In genomic region chr18:32881009-32881408, GRCh38 we compare ENCODE assay signal across 28 cellular contexts.
DNase-seq lines count a peak whose midpoint lies in the region; ATAC-seq and TF ChIP-seq lines count a peak whose summit lies in the region.
"Had no signal": no experiment of that assay in that cellular context is flagged by ENCODE, and none has a peak within 500 bp of the region (broad histone marks: within the 10 kb centered on the region; RNA-seq: fewer than 3 reads in every experiment).

No MANE protein-coding gene starts in this region.

- no peak overlapping the region for H2BK120ac ChIP-seq in mesenchymal stem cell (ENCODE audit: low read depth, low read length)

- H3K27me3 ChIP-seq in mesenchymal stem cell (ENCODE audit: control insufficient read depth in 1 of 2, insufficient read depth in 1 of 2, low read length in 2 of 2) (peaks cover 0 to 10% of the 10 kb centered on the region in 2 experiments), osteoblast (ENCODE audit: insufficient read depth, low read length) (no peaks in the 10 kb centered on the region)
- H3K27me3 ChIP-seq: esophagus squamous epithelium, foreskin keratinocyte, heart right ventricle, sigmoid colon, transverse colon had no signal

- H3K4me3 ChIP-seq in mesenchymal stem cell (ENCODE audit: insufficient read depth in 1 of 2, low read depth in 1 of 2, low read length in 2 of 2) (no peak overlapping the region), osteoblast (ENCODE audit: insufficient read depth, low read length) (no peak overlapping the region)
- H3K4me3 ChIP-seq: esophagus squamous epithelium, heart right ventricle, sigmoid colon, transverse colon had no signal

- H3K9ac ChIP-seq in mesenchymal stem cell (ENCODE audit: low read length), result no peak overlapping the region

- H3K36me3 ChIP-seq in mesenchymal stem cell (ENCODE audit: control insufficient read depth in 1 of 2, insufficient read depth in 2 of 2, low read depth in 1 of 2, low read length in 2 of 2) (no peaks in the 10 kb centered on the region), osteoblast (ENCODE audit: insufficient read depth, low read length) (no peaks in the 10 kb centered on the region)
- H3K36me3 ChIP-seq: esophagus squamous epithelium, heart right ventricle, sigmoid colon, transverse colon had no signal

- H2AK5ac ChIP-seq in mesenchymal stem cell (ENCODE audit: low read length, severe bottlenecking), result peak overlapping the region; percentile 9

- H3K79me1 ChIP-seq in mesenchymal stem cell (replicated peaks; ENCODE audit: low read length, poor library complexity, severe bottlenecking), result no peaks in the 10 kb centered on the region

- DNase-seq in DMS153 treated with DMSO at 0.1 percent for 48 hours (lab: John Stamatoyannopoulos, UW; ENCODE audit: unreplicated experiment) (peak; percentile 54), NCI-H2029 treated with DMSO at 0.1 percent for 48 hours (lab: John Stamatoyannopoulos, UW) (peak; percentile 58), NCI-H774 (lab: John Stamatoyannopoulos, UW) (peak; percentile 35), mesenchymal stem cell (no peak), omental fat pad (ENCODE audit: low spot score) (no peak), NCI-H1436 (lab: John Stamatoyannopoulos, UW) (no peak), osteoblast (ENCODE audit: insufficient read length, low spot score, missing footprints) (no peak)
- DNase-seq: activated CD4-positive, alpha-beta T cell treated with anti-CD3 and anti-CD28 coated beads, Interleukin-2, amount 10 ng/mL, durations not matched to agents 7 days and 5 days; activated effector memory CD4-positive, alpha-beta T cell treated with Interleukin-2 at 50 U/mL for 16 hours; activated T-cell treated with anti-CD3 and anti-CD28 coated beads, Interleukin-2, amount 50 U/mL, for 1 hour; amygdala; DMS53; esophagus squamous epithelium; foreskin keratinocyte; heart right ventricle; left ventricle myocardium superior; NCI-H2107; NCI-H524; sigmoid colon; stimulated activated CD4-positive, alpha-beta T cell treated with anti-CD3 and anti-CD28 coated beads, Interleukin-12 subunit alpha, Interleukin-12 subunit beta, amount 100 ng/mL, for 4 hours; stimulated activated CD4-positive, alpha-beta T cell treated with anti-CD3 and anti-CD28 coated beads, Interleukin-4, amount 100 ng/mL, for 1 hour; T-cell; transverse colon had no signal

- ATAC-seq in omental fat pad (ENCODE audit: low FRiP score) (no peak), GM21576 (IDR thresholded peaks at IDR 0.05; ENCODE audit: unreplicated experiment) (no peak)
- ATAC-seq: activated naive CD4-positive, alpha-beta T cell treated with anti-CD3 and anti-CD28 coated beads, Interleukin-2, amount 50 U/mL, for 72 hours; foreskin keratinocyte; HCT116; heart right ventricle; left ventricle myocardium superior; T-cell; WTC11 had no signal

- no peak overlapping the region for H2BK12ac ChIP-seq in mesenchymal stem cell (ENCODE audit: low read length in 2 of 2)

- no peak overlapping the region for H2BK5ac ChIP-seq in mesenchymal stem cell (ENCODE audit: low read depth, low read length, poor library complexity, severe bottlenecking)

- H3K18ac ChIP-seq in mesenchymal stem cell (ENCODE audit: low read depth in 1 of 2, low read length in 2 of 2), result no peak overlapping the region

- no peak overlapping the region for H4K91ac ChIP-seq in mesenchymal stem cell (ENCODE audit: low read length)

- 88% methylated on average over 4 of the region's 4 CpGs for WGBS in mesenchymal stem cell

- no peak overlapping the region for H3K23ac ChIP-seq in mesenchymal stem cell (ENCODE audit: low read length in 2 of 2)

- H3K79me2 ChIP-seq in osteoblast (ENCODE audit: insufficient read depth, low read length), result no peaks in the 10 kb centered on the region

- H3K4me2 ChIP-seq in mesenchymal stem cell (ENCODE audit: low read length, poor library complexity, severe bottlenecking) (no peak overlapping the region), osteoblast (ENCODE audit: insufficient read depth, low read length) (no peak overlapping the region)

- H2BK15ac ChIP-seq in mesenchymal stem cell (ENCODE audit: low read depth, poor library complexity, severe bottlenecking), result no peak overlapping the region

- no peak overlapping the region for H3K27ac ChIP-seq in mesenchymal stem cell (ENCODE audit: low read length, poor library complexity, severe bottlenecking)
- H3K27ac ChIP-seq in osteoblast (ENCODE audit: low read depth, low read length), result no peak overlapping the region
- H3K27ac ChIP-seq: esophagus squamous epithelium, foreskin keratinocyte, heart right ventricle, RWPE1, sigmoid colon, transverse colon had no signal

- TF ChIP-seq CTCF in omental fat pad (IDR thresholded peaks at IDR 0.05) (no peak), osteoblast (IDR thresholded peaks at IDR 0.05; ENCODE audit: extremely low read depth, low read depth, low read length) (no peak)

- H3K9me3 ChIP-seq in mesenchymal stem cell (ENCODE audit: control insufficient read depth, low read length) (no peaks in the 10 kb centered on the region), osteoblast (ENCODE audit: low read depth, low read length) (no peaks in the 10 kb centered on the region)
- H3K9me3 ChIP-seq: esophagus squamous epithelium, heart right ventricle, sigmoid colon, transverse colon had no signal

- H3K14ac ChIP-seq in mesenchymal stem cell (ENCODE audit: low read length in 2 of 2), result no peak overlapping the region

- H3K4ac ChIP-seq in mesenchymal stem cell (ENCODE audit: low read depth in 1 of 2, low read length in 2 of 2), result no peak overlapping the region

- H3K4me1 ChIP-seq in mesenchymal stem cell (ENCODE audit: control insufficient read depth, insufficient read depth, low read depth, low read length) (no peaks in the 10 kb centered on the region), osteoblast (ENCODE audit: insufficient read depth, low read length) (no peaks in the 10 kb centered on the region)
- H3K4me1 ChIP-seq: esophagus squamous epithelium, foreskin keratinocyte, heart right ventricle, sigmoid colon, transverse colon had no signal

- H2AFZ ChIP-seq in mesenchymal stem cell (ENCODE audit: low read depth, low read length) (no peak overlapping the region), osteoblast (ENCODE audit: low read length) (no peak overlapping the region)

- H4K8ac ChIP-seq in mesenchymal stem cell (ENCODE audit: low read length), result no peak overlapping the region

- H4K20me1 ChIP-seq in osteoblast (ENCODE audit: insufficient read depth, low read length), result no peaks in the 10 kb centered on the region

Comparison
In these comparisons a context has a peak if more than half of its experiments do, and no peak if none do; other contexts are left out.
1. DNase-seq: peak in DMS153 treated with DMSO at 0.1 percent for 48 hours (single experiment), NCI-H2029 treated with DMSO at 0.1 percent for 48 hours (single experiment) and NCI-H774 (single experiment); none in mesenchymal stem cell (single experiment), omental fat pad (single experiment), NCI-H1436 (single experiment) and osteoblast (single experiment).